ENCODE assay signal across 8 cellular contexts in the genomic region with DNA sequence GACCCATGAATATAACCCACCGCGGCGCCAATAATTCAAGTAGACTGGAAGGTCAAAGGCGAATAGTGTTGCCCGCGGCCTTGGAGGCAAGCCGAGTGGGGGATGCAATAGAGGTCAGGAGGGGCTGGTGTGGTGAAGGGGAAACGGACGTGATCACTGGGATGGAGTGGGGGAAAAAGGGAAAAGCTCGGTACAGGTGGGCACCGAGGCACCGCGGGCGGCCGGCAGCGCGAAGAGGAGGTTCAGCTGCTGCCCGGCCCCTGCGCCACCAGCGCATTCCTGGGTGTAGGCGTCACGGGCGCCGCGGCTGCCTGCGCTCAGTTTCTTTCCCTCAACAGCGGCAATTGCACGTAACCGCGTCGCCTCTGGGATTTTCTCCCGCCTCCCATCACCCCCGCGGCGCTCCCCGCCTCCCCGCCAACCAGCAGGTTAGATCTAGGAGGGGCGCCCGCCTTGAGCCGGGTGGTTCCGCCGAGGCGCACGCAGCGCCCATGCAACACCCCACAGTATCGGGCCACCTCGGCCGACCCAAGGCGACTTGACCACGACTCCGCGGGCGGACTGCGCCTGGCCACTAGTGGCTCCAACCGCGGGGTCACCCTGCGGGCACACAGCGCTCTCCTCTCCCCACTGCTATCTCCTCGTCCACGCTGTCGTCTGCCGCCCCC. TPM values are rescaled to one million over a fixed set of nuclear protein-coding genes. Genes with fewer than 3 reads are reported as not detected.
DNase-seq lines count a peak whose midpoint lies in the region; ATAC-seq and TF ChIP-seq lines count a peak whose summit lies in the region.

No MANE protein-coding gene starts in this region.

- H3K4me3 ChIP-seq in BE2C (ENCODE audit: low read depth, low read length) (peak overlapping the region; percentile 90), fibroblast of villous mesenchyme (ENCODE audit: low read depth, low read length) (peak overlapping the region; percentile 100), neuron (ENCODE audit: low read length) (peak overlapping the region; percentile 96)

- DNase-seq in BE2C (peak; percentile 58), HuH-7 (ENCODE audit: low spot score) (peak; percentile 57), fibroblast of villous mesenchyme (ENCODE audit: low read depth) (peak; percentile 76), inferior parietal cortex (ENCODE audit: extremely low spot score) (no peak)
- no peak for DNase-seq in T-helper 2 cell treated with Interferon-gamma antibody and Interleukin-4, amounts not matched to agents 5 μg/mL and 100 μg/mL, for 36 hours (ENCODE audit: low spot score)

- peaks cover 9% of the 10 kb centered on the region for H3K4me1 Mint-ChIP-seq in T-helper 2 cell treated with Interferon-gamma antibody and Interleukin-4, amounts not matched to agents 5 μg/mL and 100 μg/mL, for 36 hours (ENCODE audit: low read depth)

- peak overlapping the region; percentile 40 for H3K4me3 Mint-ChIP-seq in T-helper 2 cell treated with Interferon-gamma antibody and Interleukin-4, amounts not matched to agents 5 μg/mL and 100 μg/mL, for 36 hours

- peaks cover 38% of the 10 kb centered on the region for H3K27me3 Mint-ChIP-seq in T-helper 2 cell treated with Interferon-gamma antibody and Interleukin-4, amounts not matched to agents 5 μg/mL and 100 μg/mL, for 36 hours (ENCODE audit: low read depth)

- no peaks in the 10 kb centered on the region for H3K36me3 Mint-ChIP-seq in T-helper 2 cell treated with Interferon-gamma antibody and Interleukin-4, amounts not matched to agents 5 μg/mL and 100 μg/mL, for 36 hours (ENCODE audit: low read depth)

- H3K9me3 ChIP-seq in BE2C: no peaks in the 10 kb centered on the region
- H3K9me3 ChIP-seq in neuron (ENCODE audit: low read length): no peaks in the 10 kb centered on the region

- no peaks in the 10 kb centered on the region for H3K9me3 Mint-ChIP-seq in T-helper 2 cell treated with Interferon-gamma antibody and Interleukin-4, amounts not matched to agents 5 μg/mL and 100 μg/mL, for 36 hours

- H3K27me3 ChIP-seq in BE2C (no peaks in the 10 kb centered on the region), neuron (ENCODE audit: insufficient read depth, low read length) (no peaks in the 10 kb centered on the region)

- H3K36me3 ChIP-seq in BE2C: peaks cover 10% of the 10 kb centered on the region; the same call in 1 of the 2 replicates
- H3K36me3 ChIP-seq in neuron (ENCODE audit: insufficient read depth, low read length): peaks cover 21% of the 10 kb centered on the region

- peak overlapping the region; percentile 19 for H2AFZ ChIP-seq in neuron (ENCODE audit: low read depth, low read length)

- H3K27ac Mint-ChIP-seq in T-helper 2 cell treated with Interferon-gamma antibody and Interleukin-4, amounts not matched to agents 5 μg/mL and 100 μg/mL, for 36 hours: no peak overlapping the region

- H3K4me1 ChIP-seq in BE2C (no peaks in the 10 kb centered on the region), neuron (ENCODE audit: insufficient read depth, low read length) (peaks cover 28% of the 10 kb centered on the region)

- no peak for TF ChIP-seq CTCF in BE2C (IDR thresholded peaks at IDR 0.05; ENCODE audit: low read depth, low read length)
- no peak for TF ChIP-seq CTCF in fibroblast of villous mesenchyme (IDR thresholded peaks at IDR 0.05; ENCODE audit: insufficient read depth, low read depth, low read length)

- ATAC-seq in GM21367 (IDR thresholded peaks at IDR 0.05; ENCODE audit: unreplicated experiment) (no peak), GM21360 (IDR thresholded peaks at IDR 0.05; ENCODE audit: unreplicated experiment) (no peak)

RNA-seq across cellular contexts. Expression of gene RND3, which starts 1.5 kb away (rescaled TPM):
- 49.1 TPM for polyA plus RNA-seq in BE2C (2012; ENCODE audit: insufficient read depth, insufficient read length, low read depth)
- 635 and 1,266 TPM in 2 replicates for total RNA-seq in fibroblast of villous mesenchyme

Comparison
In these comparisons a context has a peak if more than half of its experiments do, and no peak if none do; other contexts are left out.
1. DNase-seq: peak in BE2C (single experiment), HuH-7 (single experiment) and fibroblast of villous mesenchyme (single experiment); none in T-helper 2 cell treated with Interferon-gamma antibody and Interleukin-4, amounts not matched to agents 5 μg/mL and 100 μg/mL, for 36 hours (single experiment) and inferior parietal cortex (single experiment).
2. Peak in every context shown above with its lines, with median percentiles within 50 percentile points of each other: H3K4me3 ChIP-seq.